Comparison of ENCODE assay signal across 8 cellular contexts in the genomic region with DNA sequence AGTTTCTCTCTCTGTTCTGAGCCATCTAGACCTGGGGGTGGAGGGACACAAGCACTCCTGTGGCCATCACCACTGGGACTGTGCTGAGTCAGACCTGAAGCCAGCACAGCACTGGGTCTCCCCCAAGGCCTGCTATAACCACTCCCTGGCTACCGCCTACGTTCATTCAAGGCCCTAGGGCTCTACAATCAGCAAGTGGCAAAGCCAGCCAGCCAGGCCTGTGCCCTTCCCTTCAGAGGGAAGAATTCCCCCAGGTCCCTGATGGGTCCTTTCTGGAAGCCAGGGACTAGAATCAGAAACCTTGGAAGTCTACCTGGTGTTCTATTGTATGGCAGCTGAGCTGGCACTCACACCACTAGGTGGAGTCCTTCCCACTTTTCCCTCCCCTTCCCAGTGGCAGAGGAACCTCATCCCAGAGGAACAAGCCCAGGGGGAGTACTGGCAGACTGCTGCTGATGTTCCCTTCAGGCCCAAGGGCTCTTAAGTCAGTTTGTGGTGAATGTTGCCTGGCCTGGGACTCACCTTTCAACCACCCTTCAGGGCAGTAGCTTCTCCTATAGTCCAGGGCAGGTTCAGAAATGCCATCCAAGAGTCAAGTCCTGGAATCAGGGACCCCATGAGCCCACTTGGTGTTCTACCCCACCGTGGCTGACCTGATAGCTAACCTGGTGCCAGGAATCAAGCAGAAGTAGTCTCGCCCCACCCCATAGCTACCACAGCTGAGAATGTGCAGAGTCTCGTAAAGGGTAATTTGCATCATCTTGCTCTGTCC. TPM values are rescaled to one million over a fixed set of nuclear protein-coding genes. Genes with fewer than 3 reads are reported as not detected.
DNase-seq lines count a peak whose midpoint lies in the region; ATAC-seq and TF ChIP-seq lines count a peak whose summit lies in the region.

No MANE protein-coding gene starts in this region.

- H3K9me3 Mint-ChIP-seq in activated CD4-positive, alpha-beta memory T cell treated with anti-CD3 and anti-CD28 coated beads for 36 hours = no peaks in the 10 kb centered on the region
- no peaks in the 10 kb centered on the region for H3K9me3 Mint-ChIP-seq in activated CD4-positive, alpha-beta memory T cell treated with anti-CD3 and anti-CD28 coated beads, Interleukin-2, amount 10 ng/mL, durations not matched to agents 7 days and 5 days
- peaks cover 7% of the 10 kb centered on the region for H3K9me3 Mint-ChIP-seq in stimulated activated memory B cell treated with anti-CD40 and anti-IgM and Interleukin-4, amounts not matched to agents 10 μg/mL and 1 μg/mL and 100 μg/mL, for 72 hours

- peaks cover 3% of the 10 kb centered on the region for H3K36me3 Mint-ChIP-seq in activated CD4-positive, alpha-beta memory T cell treated with anti-CD3 and anti-CD28 coated beads for 36 hours
- H3K36me3 Mint-ChIP-seq in activated CD4-positive, alpha-beta memory T cell treated with anti-CD3 and anti-CD28 coated beads, Interleukin-2, amount 10 ng/mL, durations not matched to agents 7 days and 5 days (ENCODE audit: low read depth) = peaks cover 4% of the 10 kb centered on the region
- H3K36me3 Mint-ChIP-seq in stimulated activated memory B cell treated with anti-CD40 and anti-IgM and Interleukin-4, amounts not matched to agents 10 μg/mL and 1 μg/mL and 100 μg/mL, for 72 hours = peaks cover 31% of the 10 kb centered on the region

- POLR2A ChIA-PET in activated CD4-positive, alpha-beta memory T cell treated with anti-CD3 and anti-CD28 coated beads for 36 hours (lab: Charles Lee) = interaction anchor here (2.2 kb wide), 1 partner anchor 19 kb away, joined by 8 read pairs; no protein-coding TSS in a partner anchor
- POLR2A ChIA-PET in activated CD4-positive, alpha-beta memory T cell treated with anti-CD3 and anti-CD28 coated beads, Interleukin-2, amount 10 ng/mL, durations not matched to agents 7 days and 5 days (lab: Charles Lee) = interaction anchor here (1.7 kb wide), 1 partner anchor 18 kb away, joined by 5 read pairs; no protein-coding TSS in a partner anchor

- ATAC-seq in GM21619 (IDR thresholded peaks at IDR 0.05; ENCODE audit: unreplicated experiment) (peak; percentile 85), GM19467 (IDR thresholded peaks at IDR 0.05; ENCODE audit: unreplicated experiment) (no peak)
- peak; percentile 76 for ATAC-seq in stimulated activated memory B cell treated with anti-CD40 and anti-IgM and Interleukin-4, amounts not matched to agents 10 μg/mL and 1 μg/mL and 100 μg/mL, for 72 hours

- H3K27ac Mint-ChIP-seq in activated CD4-positive, alpha-beta memory T cell treated with anti-CD3 and anti-CD28 coated beads for 36 hours = no peak overlapping the region
- H3K27ac Mint-ChIP-seq in activated CD4-positive, alpha-beta memory T cell treated with anti-CD3 and anti-CD28 coated beads, Interleukin-2, amount 10 ng/mL, durations not matched to agents 7 days and 5 days = no peak overlapping the region
- no peak overlapping the region for H3K27ac Mint-ChIP-seq in stimulated activated memory B cell treated with anti-CD40 and anti-IgM and Interleukin-4, amounts not matched to agents 10 μg/mL and 1 μg/mL and 100 μg/mL, for 72 hours

- intact Hi-C loops in activated CD4-positive, alpha-beta memory T cell treated with anti-CD3 and anti-CD28 coated beads for 36 hours (cut with micrococcal nuclease) = no loop called here

- DNase-seq in activated CD4-positive, alpha-beta memory T cell treated with anti-CD3 and anti-CD28 coated beads for 36 hours = peak; percentile 70
- DNase-seq in activated CD4-positive, alpha-beta memory T cell treated with anti-CD3 and anti-CD28 coated beads, Interleukin-2, amount 10 ng/mL, durations not matched to agents 7 days and 5 days = no peak
- DNase-seq in NCI-H69 (lab: John Stamatoyannopoulos, UW) = peak; percentile 54
- DNase-seq in fibroblast of mammary gland (ENCODE audit: low read depth) = peak; percentile 52
- no peak for DNase-seq in NCI-H2171 (lab: John Stamatoyannopoulos, UW)

- no peak overlapping the region for H3K4me3 Mint-ChIP-seq in activated CD4-positive, alpha-beta memory T cell treated with anti-CD3 and anti-CD28 coated beads for 36 hours
- no peak overlapping the region for H3K4me3 Mint-ChIP-seq in activated CD4-positive, alpha-beta memory T cell treated with anti-CD3 and anti-CD28 coated beads, Interleukin-2, amount 10 ng/mL, durations not matched to agents 7 days and 5 days
- H3K4me3 Mint-ChIP-seq in stimulated activated memory B cell treated with anti-CD40 and anti-IgM and Interleukin-4, amounts not matched to agents 10 μg/mL and 1 μg/mL and 100 μg/mL, for 72 hours = no peak overlapping the region

- H3K4me3 ChIP-seq in fibroblast of mammary gland (ENCODE audit: control insufficient read depth, low read depth, low read length) = no peak overlapping the region

- peak; percentile 77 for TF ChIP-seq CTCF in fibroblast of mammary gland (conservative IDR thresholded peaks at IDR 0.05; ENCODE audit: control insufficient read depth, insufficient read depth, low read depth, low read length)

- no peaks in the 10 kb centered on the region for H3K27me3 Mint-ChIP-seq in activated CD4-positive, alpha-beta memory T cell treated with anti-CD3 and anti-CD28 coated beads for 36 hours
- H3K27me3 Mint-ChIP-seq in activated CD4-positive, alpha-beta memory T cell treated with anti-CD3 and anti-CD28 coated beads, Interleukin-2, amount 10 ng/mL, durations not matched to agents 7 days and 5 days = no peaks in the 10 kb centered on the region
- H3K27me3 Mint-ChIP-seq in stimulated activated memory B cell treated with anti-CD40 and anti-IgM and Interleukin-4, amounts not matched to agents 10 μg/mL and 1 μg/mL and 100 μg/mL, for 72 hours = no peaks in the 10 kb centered on the region

- peaks cover 39% of the 10 kb centered on the region for H3K4me1 Mint-ChIP-seq in activated CD4-positive, alpha-beta memory T cell treated with anti-CD3 and anti-CD28 coated beads for 36 hours (ENCODE audit: low read depth)
- no peaks in the 10 kb centered on the region for H3K4me1 Mint-ChIP-seq in activated CD4-positive, alpha-beta memory T cell treated with anti-CD3 and anti-CD28 coated beads, Interleukin-2, amount 10 ng/mL, durations not matched to agents 7 days and 5 days
- H3K4me1 Mint-ChIP-seq in stimulated activated memory B cell treated with anti-CD40 and anti-IgM and Interleukin-4, amounts not matched to agents 10 μg/mL and 1 μg/mL and 100 μg/mL, for 72 hours = peaks cover 53% of the 10 kb centered on the region

- CTCF ChIA-PET in activated CD4-positive, alpha-beta memory T cell treated with anti-CD3 and anti-CD28 coated beads for 36 hours (lab: Charles Lee) = no interaction called here
- CTCF ChIA-PET in activated CD4-positive, alpha-beta memory T cell treated with anti-CD3 and anti-CD28 coated beads, Interleukin-2, amount 10 ng/mL, durations not matched to agents 7 days and 5 days (lab: Charles Lee) = no interaction called here

RNA-seq across cellular contexts. Expression of gene JMY, which starts 20.0 kb away (rescaled TPM):
- 1 to 10 TPM; 8.6 to 9.1 TPM for total RNA-seq in activated CD4-positive, alpha-beta memory T cell treated with anti-CD3 and anti-CD28 coated beads for 36 hours
- total RNA-seq in activated CD4-positive, alpha-beta memory T cell treated with anti-CD3 and anti-CD28 coated beads, Interleukin-2, amount 10 ng/mL, durations not matched to agents 7 days and 5 days = 1 to 10 TPM; 8.5 to 9.0 TPM

Comparison
In these comparisons a context has a peak if more than half of its experiments do, and no peak if none do; other contexts are left out.
1. DNase-seq: peak in activated CD4-positive, alpha-beta memory T cell treated with anti-CD3 and anti-CD28 coated beads for 36 hours (single experiment), NCI-H69 (single experiment) and fibroblast of mammary gland (single experiment); none in activated CD4-positive, alpha-beta memory T cell treated with anti-CD3 and anti-CD28 coated beads, Interleukin-2, amount 10 ng/mL, durations not matched to agents 7 days and 5 days (single experiment) and NCI-H2171 (single experiment).